In the genomic region with DNA sequence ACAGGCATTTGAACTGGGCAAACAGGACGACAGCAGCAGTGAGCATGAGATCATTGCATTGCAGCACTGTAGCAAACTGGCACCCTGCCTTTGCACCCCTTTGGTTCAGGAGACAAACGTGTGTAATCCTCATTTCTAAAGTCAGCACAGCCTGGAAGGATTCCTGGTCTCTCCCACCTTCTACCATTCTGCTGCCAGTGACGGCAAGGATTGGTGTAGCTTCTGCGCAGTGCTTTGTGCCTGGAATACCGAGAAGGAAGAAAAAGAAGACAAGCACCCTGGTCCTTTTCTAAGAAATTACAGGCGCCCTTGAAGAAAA, we compare ENCODE assay signal across 8 cellular contexts.
DNase-seq lines count a peak whose midpoint lies in the region; ATAC-seq and TF ChIP-seq lines count a peak whose summit lies in the region.

No MANE protein-coding gene starts in this region.

- H3K4me3 Mint-ChIP-seq in GM23338 = no peak overlapping the region

- no peak overlapping the region for H3K18ac ChIP-seq in mesendoderm (ENCODE audit: low read length)

- H3K4me1 ChIP-seq in GM23338 (ENCODE audit: insufficient read depth) = no peaks in the 10 kb centered on the region
- H3K4me1 ChIP-seq in skeletal muscle tissue (ENCODE audit: control insufficient read depth in 3 of 3, insufficient read depth in 3 of 3, low read length in 3 of 3) = peaks cover 0 to 11% (median 6%) of the 10 kb centered on the region in 3 donors
- H3K4me1 ChIP-seq in mesendoderm (ENCODE audit: control insufficient read depth, low read depth, low read length) = no peaks in the 10 kb centered on the region

- H3K27me3 ChIP-seq in GM23338 (ENCODE audit: insufficient read depth) (no peaks in the 10 kb centered on the region), skeletal muscle tissue (ENCODE audit: control insufficient read depth in 3 of 3, insufficient read depth in 3 of 3, low read length in 3 of 3) (no peaks in the 10 kb centered on the region), mesendoderm (ENCODE audit: insufficient read depth, low read length, poor library complexity) (no peaks in the 10 kb centered on the region)

- no peaks in the 10 kb centered on the region for H3F3A ChIP-seq in GM23338 (replicated peaks; ENCODE audit: low read depth)

- H3K4ac ChIP-seq in mesendoderm (ENCODE audit: low read depth, low read length) = no peak overlapping the region

- no peak overlapping the region for H3K23ac ChIP-seq in mesendoderm (ENCODE audit: low read length)

- TF ChIP-seq CTCF in GM23338 (conservative IDR thresholded peaks at IDR 0.05; ENCODE audit: low read depth in 2 of 2) = no peak

- intact Hi-C loops in left cardiac atrium (cut with DNase I) = loop anchor here in 1 of 2 donors (5.0 kb wide), 1 partner anchor 78 kb away; no protein-coding TSS in a partner anchor

- H3K4me3 ChIP-seq in GM23338 = no peak overlapping the region
- peak overlapping the region; percentile 71 to 78 (median 76) for H3K4me3 ChIP-seq in skeletal muscle tissue (ENCODE audit: low read length in 3 of 3)
- no peak overlapping the region for H3K4me3 ChIP-seq in mesendoderm (ENCODE audit: low read length)

- H3K4me1 Mint-ChIP-seq in GM23338 = 0 out of 3 replicates have a peak, but pooled peaks cover 2% of the 10 kb centered on the region

- no peak overlapping the region for H4K5ac ChIP-seq in mesendoderm (ENCODE audit: low read length)

- no peaks in the 10 kb centered on the region for H3K9me3 ChIP-seq in skeletal muscle tissue (ENCODE audit: control insufficient read depth in 3 of 3, low read length in 3 of 3)

- DNase-seq in GM23338 (ENCODE audit: low spot score) = no peak
- peak; percentile 81 for DNase-seq in amniotic epithelial cell (ENCODE audit: low read depth)
- peak; percentile 86 for DNase-seq in left cardiac atrium
- no peak for DNase-seq in retina
- DNase-seq in NOMO-1 treated with dmso at 0.1 percent for 144 hours (lab: John Stamatoyannopoulos, UW; ENCODE audit: unreplicated experiment) = no peak
- DNase-seq in mesendoderm = no peak
- DNase-seq in activated naive CD4-positive, alpha-beta T cell treated with Interleukin-2 at 50 U/mL for 16 hours = no peak

- H2AK5ac ChIP-seq in mesendoderm (ENCODE audit: low read length) = no peak overlapping the region

- H3K27ac ChIP-seq in GM23338 (ENCODE audit: low read depth) (no peak overlapping the region), skeletal muscle tissue (ENCODE audit: low read depth, low read length) (peak overlapping the region; percentile 77), mesendoderm (ENCODE audit: low read depth, low read length) (no peak overlapping the region)

- no peak overlapping the region for H3K4me2 ChIP-seq in GM23338
- H3K4me2 ChIP-seq in mesendoderm (ENCODE audit: low read length) = no peak overlapping the region

- no peak overlapping the region for H3K56ac ChIP-seq in mesendoderm (ENCODE audit: low read length)

- H3K79me2 ChIP-seq in GM23338 (replicated peaks; ENCODE audit: insufficient read depth) (no peaks in the 10 kb centered on the region), mesendoderm (ENCODE audit: control insufficient read depth, insufficient read depth, low read length) (no peaks in the 10 kb centered on the region)

- H3K9ac ChIP-seq in skeletal muscle tissue (ENCODE audit: low read depth in 1 of 3, low read length in 3 of 3) (peak overlapping the region; percentile 79 to 80 (median 79)), mesendoderm (ENCODE audit: low read length) (no peak overlapping the region)

- no peaks in the 10 kb centered on the region; the same call in 1 of the 3 replicates for H3K36me3 Mint-ChIP-seq in GM23338 (ENCODE audit: low read depth)

- H4K20me1 ChIP-seq in GM23338 (replicated peaks; ENCODE audit: insufficient read depth) = no peaks in the 10 kb centered on the region

- no peak overlapping the region for H4K8ac ChIP-seq in mesendoderm (ENCODE audit: low read depth, low read length)

- H3K27ac Mint-ChIP-seq in GM23338 = no peak overlapping the region

- peaks cover 2% of the 10 kb centered on the region for H3K27me3 Mint-ChIP-seq in GM23338 (ENCODE audit: insufficient read depth, low read depth, poor library complexity)

- no CpG with 5 or more reads among the region's 6 CpGs for WGBS in mesendoderm (ENCODE audit: extremely low coverage, insufficient coverage, low lambda C conversion rate)

- peak overlapping the region; percentile 40; the same call in 1 of the 2 replicates for H2AFZ ChIP-seq in GM23338

- H3K9me3 Mint-ChIP-seq in GM23338 = peaks cover 11% of the 10 kb centered on the region

- no peak overlapping the region for H2BK120ac ChIP-seq in mesendoderm (ENCODE audit: low read depth, low read length)

- no peaks in the 10 kb centered on the region for H3K9me2 ChIP-seq in GM23338 (ENCODE audit: insufficient read depth)

- H3K79me1 ChIP-seq in mesendoderm (ENCODE audit: low read length) = no peaks in the 10 kb centered on the region

- no peak for ATAC-seq in GM23338
- peak; percentile 83 to 91 for ATAC-seq in left cardiac atrium

- H3K36me3 ChIP-seq in GM23338 (ENCODE audit: insufficient read depth) (no peaks in the 10 kb centered on the region), skeletal muscle tissue (ENCODE audit: control insufficient read depth in 3 of 3, insufficient read depth in 3 of 3, low read length in 3 of 3) (peaks cover 0 to 3% (median 0%) of the 10 kb centered on the region in 3 donors), mesendoderm (ENCODE audit: control insufficient read depth, insufficient read depth, low read length) (no peaks in the 10 kb centered on the region)

- no peak overlapping the region for H2BK5ac ChIP-seq in mesendoderm (ENCODE audit: low read length)

- no peak overlapping the region for H2BK15ac ChIP-seq in mesendoderm (replicated peaks; ENCODE audit: low read depth)

TF ChIP-seq in GM23338, 12 proteins besides CTCF, POLR2A, EP300 and RAD21 (continues in another document):
- no peak for TF ChIP-seq POLR2AphosphoS5 (IDR thresholded peaks at IDR 0.05; ENCODE audit: low read depth)
- no peak for TF ChIP-seq CREB1 (CRISPR knock-in tag; IDR thresholded peaks at IDR 0.05; ENCODE audit: low read depth)
- TF ChIP-seq ZNF114 (CRISPR knock-in tag; IDR thresholded peaks at IDR 0.05) = no peak
- TF ChIP-seq NANOG (IDR thresholded peaks at IDR 0.05; ENCODE audit: borderline replicate concordance) = no peak
- no peak for TF ChIP-seq EZH2 (IDR thresholded peaks at IDR 0.05; ENCODE audit: low read depth, unreplicated experiment)
- no peak for TF ChIP-seq STAT1 (IDR thresholded peaks at IDR 0.05; ENCODE audit: unreplicated experiment)
- TF ChIP-seq, protein P1, sequence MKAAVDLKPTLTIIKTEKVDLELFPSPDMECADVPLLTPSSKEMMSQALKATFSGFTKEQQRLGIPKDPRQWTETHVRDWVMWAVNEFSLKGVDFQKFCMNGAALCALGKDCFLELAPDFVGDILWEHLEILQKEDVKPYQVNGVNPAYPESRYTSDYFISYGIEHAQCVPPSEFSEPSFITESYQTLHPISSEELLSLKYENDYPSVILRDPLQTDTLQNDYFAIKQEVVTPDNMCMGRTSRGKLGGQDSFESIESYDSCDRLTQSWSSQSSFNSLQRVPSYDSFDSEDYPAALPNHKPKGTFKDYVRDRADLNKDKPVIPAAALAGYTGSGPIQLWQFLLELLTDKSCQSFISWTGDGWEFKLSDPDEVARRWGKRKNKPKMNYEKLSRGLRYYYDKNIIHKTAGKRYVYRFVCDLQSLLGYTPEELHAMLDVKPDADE (IDR thresholded peaks at IDR 0.05) = no peak
- TF ChIP-seq, protein P2, sequence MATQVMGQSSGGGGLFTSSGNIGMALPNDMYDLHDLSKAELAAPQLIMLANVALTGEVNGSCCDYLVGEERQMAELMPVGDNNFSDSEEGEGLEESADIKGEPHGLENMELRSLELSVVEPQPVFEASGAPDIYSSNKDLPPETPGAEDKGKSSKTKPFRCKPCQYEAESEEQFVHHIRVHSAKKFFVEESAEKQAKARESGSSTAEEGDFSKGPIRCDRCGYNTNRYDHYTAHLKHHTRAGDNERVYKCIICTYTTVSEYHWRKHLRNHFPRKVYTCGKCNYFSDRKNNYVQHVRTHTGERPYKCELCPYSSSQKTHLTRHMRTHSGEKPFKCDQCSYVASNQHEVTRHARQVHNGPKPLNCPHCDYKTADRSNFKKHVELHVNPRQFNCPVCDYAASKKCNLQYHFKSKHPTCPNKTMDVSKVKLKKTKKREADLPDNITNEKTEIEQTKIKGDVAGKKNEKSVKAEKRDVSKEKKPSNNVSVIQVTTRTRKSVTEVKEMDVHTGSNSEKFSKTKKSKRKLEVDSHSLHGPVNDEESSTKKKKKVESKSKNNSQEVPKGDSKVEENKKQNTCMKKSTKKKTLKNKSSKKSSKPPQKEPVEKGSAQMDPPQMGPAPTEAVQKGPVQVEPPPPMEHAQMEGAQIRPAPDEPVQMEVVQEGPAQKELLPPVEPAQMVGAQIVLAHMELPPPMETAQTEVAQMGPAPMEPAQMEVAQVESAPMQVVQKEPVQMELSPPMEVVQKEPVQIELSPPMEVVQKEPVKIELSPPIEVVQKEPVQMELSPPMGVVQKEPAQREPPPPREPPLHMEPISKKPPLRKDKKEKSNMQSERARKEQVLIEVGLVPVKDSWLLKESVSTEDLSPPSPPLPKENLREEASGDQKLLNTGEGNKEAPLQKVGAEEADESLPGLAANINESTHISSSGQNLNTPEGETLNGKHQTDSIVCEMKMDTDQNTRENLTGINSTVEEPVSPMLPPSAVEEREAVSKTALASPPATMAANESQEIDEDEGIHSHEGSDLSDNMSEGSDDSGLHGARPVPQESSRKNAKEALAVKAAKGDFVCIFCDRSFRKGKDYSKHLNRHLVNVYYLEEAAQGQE (IDR thresholded peaks at IDR 0.05; ENCODE audit: unreplicated experiment) = no peak

Comparison
In these comparisons a context has a peak if more than half of its experiments do, and no peak if none do; other contexts are left out.
1. DNase-seq: peak in amniotic epithelial cell (single experiment) and left cardiac atrium (single experiment); none in GM23338 (single experiment), retina (single experiment), NOMO-1 treated with dmso at 0.1 percent for 144 hours (single experiment), mesendoderm (single experiment) and activated naive CD4-positive, alpha-beta T cell treated with Interleukin-2 at 50 U/mL for 16 hours (single experiment).
2. H3K4me3 ChIP-seq: peak in skeletal muscle tissue (3 of 3); none in GM23338 (single experiment) and mesendoderm (single experiment).